In the genomic region with DNA sequence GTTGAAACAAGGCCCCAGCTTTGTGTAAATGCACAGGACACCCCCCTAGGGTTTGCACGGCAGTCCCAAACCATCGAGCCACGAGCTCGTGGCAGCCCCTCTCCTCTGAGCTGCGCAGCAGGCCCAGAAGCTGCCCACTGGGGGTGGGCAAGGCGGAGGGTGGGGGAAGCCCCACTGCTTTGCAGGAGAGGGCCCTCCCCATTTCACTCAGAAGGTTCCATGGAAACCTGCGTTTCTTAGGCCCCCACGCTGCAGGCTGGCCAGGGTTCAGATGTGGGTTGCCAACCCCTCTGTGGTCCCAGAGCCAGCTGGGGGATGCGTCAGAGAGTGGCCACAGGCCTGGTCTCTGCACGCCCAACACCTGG, we compare ENCODE assay signal across 6 cellular contexts.
DNase-seq lines count a peak whose midpoint lies in the region; ATAC-seq, FAIRE-seq and TF ChIP-seq lines count a peak whose summit lies in the region.
"Not testable (repeated sequence)": the region's sequence is repeated elsewhere in the genome, so short reads cannot be mapped to it uniquely, and the experiment has no call there.

No MANE protein-coding gene starts in this region.

- CTCF ChIA-PET in HCT116 (lab: Charles Lee) = interaction anchor here (1.5 kb wide), 1 partner anchor 677 kb away, joined by 3 read pairs; no protein-coding TSS in a partner anchor

- H3K9ac ChIP-seq in HCT116 (ENCODE audit: low read length); OCI-LY3 (ENCODE audit: low read length); kidney (ENCODE audit: low read length in 2 of 2): not testable (repeated sequence)

- intact Hi-C loops in HCT116 (cut with micrococcal nuclease) = loop anchor here (5.0 kb wide), 1 partner anchor 419 kb away; no protein-coding TSS in a partner anchor
- intact Hi-C loops in kidney (cut with DNase I); upper lobe of right lung (cut with DNase I): not testable (repeated sequence)

- DNase-seq in AG20443 (ENCODE audit: low spot score) = peak; percentile 0
- DNase-seq in GM20000 (ENCODE audit: low spot score) = peak; percentile 3
- DNase-seq in HCT116 (ENCODE audit: low read depth, low spot score) = not testable (repeated sequence)
- DNase-seq in kidney = peak; percentile 18
- peak; percentile 51 for DNase-seq in upper lobe of right lung

- not testable (repeated sequence) for H3K36me3 ChIP-seq in HCT116 (ENCODE audit: control insufficient read depth in 1 of 2, insufficient read depth in 2 of 2, low read length in 2 of 2); OCI-LY3 (replicated peaks; ENCODE audit: low read depth, low read length); kidney (ENCODE audit: control insufficient read depth in 1 of 2, insufficient read depth in 2 of 2, low read length in 2 of 2); upper lobe of right lung

- not testable (repeated sequence) for ATAC-seq in HCT116, upper lobe of right lung

- H3K79me2 ChIP-seq in HCT116 (ENCODE audit: insufficient read depth, low read length); OCI-LY3 (ENCODE audit: low read length): not testable (repeated sequence)

- not testable (repeated sequence) for TF ChIP-seq POLR2A in HCT116 (IDR thresholded peaks at IDR 0.05; ENCODE audit: borderline replicate concordance, extremely low read depth, insufficient read depth, insufficient read length)

- H3K9me3 ChIP-seq in HCT116 (ENCODE audit: control insufficient read depth in 1 of 2, insufficient read depth in 1 of 2, low read depth in 1 of 2, low read length in 2 of 2); OCI-LY3 (ENCODE audit: insufficient read depth, low read length); kidney (ENCODE audit: control insufficient read depth in 1 of 2, low read length in 2 of 2); upper lobe of right lung: not testable (repeated sequence)

- not testable (repeated sequence) for H4K20me1 ChIP-seq in HCT116 (ENCODE audit: insufficient read depth); OCI-LY3 (ENCODE audit: insufficient read depth, low read length)

- BruUV-seq in HCT116 (replicated peaks; lab: Mats Ljungman, UMichigan) = not testable (repeated sequence)

- not testable (repeated sequence) for H3K27ac ChIP-seq in HCT116 (ENCODE audit: low read depth, low read length); OCI-LY3 (ENCODE audit: low read length); kidney (ENCODE audit: low read depth in 2 of 2, low read length in 2 of 2); upper lobe of right lung

- TF ChIP-seq CTCF in GM20000 (IDR thresholded peaks at IDR 0.05; ENCODE audit: extremely low read depth, missing control alignments); HCT116 (IDR thresholded peaks at IDR 0.05 in 2 of 3, conservative IDR thresholded peaks at IDR 0.05 in 1 of 3; ENCODE audit: borderline replicate concordance in 1 of 3, insufficient read depth in 1 of 3, low read depth in 2 of 3, low read length in 2 of 3); OCI-LY3 (IDR thresholded peaks at IDR 0.05; ENCODE audit: low read depth, low read length); kidney (IDR thresholded peaks at IDR 0.05; ENCODE audit: borderline replicate concordance, extremely low read depth, insufficient read depth); upper lobe of right lung (IDR thresholded peaks at IDR 0.05): not testable (repeated sequence)

- POLR2A ChIA-PET in HCT116 (lab: Charles Lee) = not testable (repeated sequence)

- not testable (repeated sequence) for H3K9me2 ChIP-seq in HCT116 (ENCODE audit: insufficient read depth)

- not testable (repeated sequence) for H2AFZ ChIP-seq in HCT116 (ENCODE audit: low read depth, low read length, poor library complexity, severe bottlenecking); OCI-LY3 (ENCODE audit: low read depth, low read length)

- not testable (repeated sequence) for FAIRE-seq in kidney (lab: Jason Lieb, UNC)

- not testable (repeated sequence) for TF ChIP-seq RAD21 in HCT116 (IDR thresholded peaks at IDR 0.05; ENCODE audit: low read depth)

- not testable (repeated sequence) for H3K27me3 ChIP-seq in HCT116 (ENCODE audit: insufficient read depth, low read length); OCI-LY3 (ENCODE audit: low read depth, low read length); upper lobe of right lung

- RAD21 ChIA-PET in HCT116 (lab: Charles Lee; ENCODE audit: low non-redundant PET in 1 of 2, low total read pairs in 2 of 2, uncharacterized antibody in 2 of 2, unreplicated experiment in 2 of 2) = not testable (repeated sequence)

- H3K4me2 ChIP-seq in HCT116 (ENCODE audit: low read length) = peak overlapping the region; percentile 40
- H3K4me2 ChIP-seq in OCI-LY3 (ENCODE audit: low read length) = peak overlapping the region; percentile 34

- H3K4me1 ChIP-seq in HCT116 (ENCODE audit: control insufficient read depth in 1 of 2, insufficient read depth in 2 of 2, low read length in 2 of 2) = peaks cover 3 to 11% of the 10 kb centered on the region in 2 experiments; a peak in 2 of 4 replicates
- not testable (repeated sequence) for H3K4me1 ChIP-seq in OCI-LY3 (ENCODE audit: low read length); kidney (ENCODE audit: control insufficient read depth in 1 of 2, insufficient read depth in 1 of 2, low read depth in 1 of 2, low read length in 2 of 2); upper lobe of right lung

- H3K4me3 ChIP-seq in HCT116 (replicated peaks in 1 of 2; ENCODE audit: low read depth in 1 of 2, low read length in 2 of 2); kidney (ENCODE audit: low read length in 2 of 2); upper lobe of right lung: not testable (repeated sequence)
- H3K4me3 ChIP-seq in OCI-LY3 (ENCODE audit: low read length) = peak overlapping the region; percentile 97; the same call in 1 of the 2 replicates
